In genomic region chr2:47402805-47403691, GRCh38 we compare ENCODE assay signal across 1 cellular context.
TF ChIP-seq lines count a peak whose summit lies in the region.

Gene MSH2 (plus strand): TSS chr2:47403156. CDS start chr2:47403192, 36 bp downstream.

TF ChIP-seq in HepG2, 621 proteins besides CTCF, POLR2A, EP300 and RAD21 (continued from another document and continues in another):
- TF ChIP-seq SNAPC4 (CRISPR knock-in tag; IDR thresholded peaks at IDR 0.05) (peak; percentile 77; the same call in 1 of the 2 replicates), PLSCR1 (CRISPR knock-in tag; IDR thresholded peaks at IDR 0.05; ENCODE audit: borderline replicate concordance) (no peak), EHMT2 (IDR thresholded peaks at IDR 0.05; ENCODE audit: borderline replicate concordance, low read depth, low read length) (no peak), KDM5B (CRISPR knock-in tag; IDR thresholded peaks at IDR 0.05; ENCODE audit: borderline replicate concordance) (peak; percentile 99), ZNF432 (CRISPR knock-in tag; IDR thresholded peaks at IDR 0.05; ENCODE audit: borderline replicate concordance) (no peak), ZNF782 (CRISPR knock-in tag; IDR thresholded peaks at IDR 0.05; ENCODE audit: borderline replicate concordance) (peak; percentile 99), SNAPC5 (CRISPR knock-in tag; IDR thresholded peaks at IDR 0.05; ENCODE audit: borderline replicate concordance) (peak; percentile 86), EED (CRISPR knock-in tag; IDR thresholded peaks at IDR 0.05) (peak; percentile 97), ZNF776 (CRISPR knock-in tag; IDR thresholded peaks at IDR 0.05) (peak; percentile 97), PATZ1 (CRISPR knock-in tag; IDR thresholded peaks at IDR 0.05) (peak; percentile 77), NRL (CRISPR knock-in tag; IDR thresholded peaks at IDR 0.05; ENCODE audit: borderline replicate concordance) (peak; percentile 95), ZSCAN22 (CRISPR knock-in tag; IDR thresholded peaks at IDR 0.05) (0 out of 2 replicates have a peak, but pooled peaks have one; percentile 65), ZFAT (CRISPR knock-in tag; conservative IDR thresholded peaks at IDR 0.05) (0 out of 2 replicates have a peak, but pooled peaks have one; percentile 67), MAFF (IDR thresholded peaks at IDR 0.05; ENCODE audit: low read depth, low read length) (no peak), MATR3 (CRISPR knock-in tag; IDR thresholded peaks at IDR 0.05) (no peak), SMAD9 (CRISPR knock-in tag; IDR thresholded peaks at IDR 0.05) (peak; percentile 6; the same call in 1 of the 2 replicates), NCOA5 (CRISPR knock-in tag; IDR thresholded peaks at IDR 0.05) (no peak), SRSF4 (IDR thresholded peaks at IDR 0.05; ENCODE audit: low read depth, low read length, poor library complexity, severe bottlenecking) (no peak), ZNF512B (CRISPR knock-in tag; IDR thresholded peaks at IDR 0.05; ENCODE audit: borderline replicate concordance) (no peak), ZNF503 (CRISPR knock-in tag; IDR thresholded peaks at IDR 0.05) (peak; percentile 64), TOE1 (CRISPR knock-in tag; IDR thresholded peaks at IDR 0.05) (no peak; the same call in 1 of the 2 replicates), RFX5 (IDR thresholded peaks at IDR 0.05; ENCODE audit: low read depth, low read length) (0 out of 2 replicates have a peak, but pooled peaks have one; percentile 14), HOXA9 (CRISPR knock-in tag; IDR thresholded peaks at IDR 0.05; ENCODE audit: borderline replicate concordance) (peak; percentile 39; the same call in 1 of the 2 replicates), FOXJ3 (CRISPR knock-in tag; IDR thresholded peaks at IDR 0.05; ENCODE audit: borderline replicate concordance) (peak; percentile 85), HCFC1 (IDR thresholded peaks at IDR 0.05; ENCODE audit: low read depth, low read length) (no peak), RFXANK (CRISPR knock-in tag; IDR thresholded peaks at IDR 0.05) (peak; percentile 56; the same call in 1 of the 2 replicates), ZFP90 (CRISPR knock-in tag; IDR thresholded peaks at IDR 0.05; ENCODE audit: borderline replicate concordance) (peak; percentile 98), HMG20B (CRISPR knock-in tag; conservative IDR thresholded peaks at IDR 0.05) (peak; percentile 53; the same call in 1 of the 2 replicates), ZNF839 (CRISPR knock-in tag; IDR thresholded peaks at IDR 0.05; ENCODE audit: borderline replicate concordance) (peak; percentile 58; the same call in 1 of the 2 replicates), ZBTB26 (CRISPR knock-in tag; IDR thresholded peaks at IDR 0.05; ENCODE audit: borderline replicate concordance) (peak; percentile 80; the same call in 1 of the 2 replicates), HHEX (CRISPR knock-in tag; IDR thresholded peaks at IDR 0.05) (no peak), ZNF660 (CRISPR knock-in tag; IDR thresholded peaks at IDR 0.05; ENCODE audit: borderline replicate concordance, low read depth) (no peak), ZNF768 (CRISPR knock-in tag; IDR thresholded peaks at IDR 0.05) (peak; percentile 63; the same call in 1 of the 2 replicates), ZNF720 (CRISPR knock-in tag; IDR thresholded peaks at IDR 0.05) (peak; percentile 57; the same call in 1 of the 2 replicates), FOSL2 (CRISPR knock-in tag; IDR thresholded peaks at IDR 0.05) (peak; percentile 49; the same call in 1 of the 2 replicates), AKAP8 (CRISPR knock-in tag; IDR thresholded peaks at IDR 0.05) (peak; percentile 80; the same call in 1 of the 2 replicates), ZNF280B (CRISPR knock-in tag; IDR thresholded peaks at IDR 0.05; ENCODE audit: borderline replicate concordance) (peak; percentile 97), ZNF205 (CRISPR knock-in tag; IDR thresholded peaks at IDR 0.05) (peak; percentile 73; the same call in 1 of the 2 replicates), HNRNPUL1 (IDR thresholded peaks at IDR 0.05; ENCODE audit: low read depth, low read length) (no peak), ZNF496 (CRISPR knock-in tag; IDR thresholded peaks at IDR 0.05; ENCODE audit: insufficient replicate concordance) (no peak), ZNF101 (CRISPR knock-in tag; IDR thresholded peaks at IDR 0.05; ENCODE audit: borderline replicate concordance, low read depth) (peak; percentile 33; the same call in 1 of the 2 replicates), ZNF180 (CRISPR knock-in tag; IDR thresholded peaks at IDR 0.05; ENCODE audit: borderline replicate concordance, low read depth) (peak; percentile 78; the same call in 1 of the 2 replicates), ZNF543 (CRISPR knock-in tag; IDR thresholded peaks at IDR 0.05) (peak; percentile 96), ZBTB39 (CRISPR knock-in tag; IDR thresholded peaks at IDR 0.05) (0 out of 2 replicates have a peak, but pooled peaks have one; percentile 64), FOXP1 (IDR thresholded peaks at IDR 0.05) (no peak), FOXP1 (CRISPR knock-in tag; IDR thresholded peaks at IDR 0.05) (peak; percentile 9), ZNF468 (CRISPR knock-in tag; IDR thresholded peaks at IDR 0.05) (0 out of 2 replicates have a peak, but pooled peaks have one; percentile 93), ZNF138 (CRISPR knock-in tag; IDR thresholded peaks at IDR 0.05; ENCODE audit: low read depth) (peak; percentile 94)
